In genomic region chr11:47373876-47374820, GRCh38 we compare ENCODE assay signal across 8 cellular contexts. TPM values are rescaled to one million over a fixed set of nuclear protein-coding genes. Genes with fewer than 3 reads are reported as not detected.
DNase-seq lines count a peak whose midpoint lies in the region; ATAC-seq, FAIRE-seq and TF ChIP-seq lines count a peak whose summit lies in the region.

No MANE protein-coding gene starts in this region.

- in situ Hi-C loops in mammary epithelial cell (cut with MboI; ENCODE audit: low sequenced_read_pairs in 2 of 2) = no loop called here

- H4K20me1 ChIP-seq in mammary epithelial cell (ENCODE audit: insufficient read depth, low read length) (no peaks in the 10 kb centered on the region), keratinocyte (ENCODE audit: control insufficient read depth, extremely low read depth, insufficient read depth, low read length) (no peaks in the 10 kb centered on the region)

- no peak overlapping the region for H3K4me3 ChIP-seq in mammary epithelial cell (replicated peaks in 1 of 3; ENCODE audit: insufficient read depth in 1 of 3, low read depth in 2 of 3, low read length in 3 of 3)
- no peak overlapping the region for H3K4me3 ChIP-seq in keratinocyte (ENCODE audit: control insufficient read depth in 2 of 3, extremely low read depth in 1 of 3, insufficient read depth in 2 of 3, low read depth in 1 of 3, low read length in 3 of 3)

- no peak overlapping the region for H3K9ac ChIP-seq in mammary epithelial cell (ENCODE audit: insufficient read depth, low read length)
- H3K9ac ChIP-seq in keratinocyte (ENCODE audit: control insufficient read depth, extremely low read depth, insufficient read depth, low read length) = no peak overlapping the region

- H3K4me1 ChIP-seq in mammary epithelial cell (ENCODE audit: insufficient read depth, low read length) = peaks cover 9% of the 10 kb centered on the region
- peaks cover 6% of the 10 kb centered on the region for H3K4me1 ChIP-seq in keratinocyte (ENCODE audit: control insufficient read depth, extremely low read depth, insufficient read depth, low read length)

- FAIRE-seq in keratinocyte (lab: Jason Lieb, UNC) = no peak

- 33% methylated on average over 20 of the region's 21 CpGs for WGBS in mammary epithelial cell (ENCODE audit: low coverage, missing lambda C conversion rate)

- peak; percentile 16 for DNase-seq in AG09319 (ENCODE audit: extremely low read depth, low read depth)
- peak; percentile 9 for DNase-seq in NCI-H2029 treated with DMSO at 0.1 percent for 48 hours (lab: John Stamatoyannopoulos, UW)
- peak; percentile 71 to 80 (median 79) for DNase-seq in activated CD4-positive, CD25-positive, alpha-beta regulatory T cell (lab: John Stamatoyannopoulos, UW)
- DNase-seq in mammary epithelial cell = peak; percentile 35
- no peak for DNase-seq in keratinocyte (ENCODE audit: low read depth, low spot score)
- DNase-seq in stimulated activated CD4-positive, alpha-beta T cell treated with anti-CD3 and anti-CD28 coated beads, Interleukin-1b, Interleukin-23, amount 100 ng/mL, for 1 hour (ENCODE audit: low read depth in 2 of 2) = peak; percentile 73 to 78

- dilution Hi-C loops in mammary epithelial cell (cut with HindIII; ENCODE audit: low sequenced_read_pairs) (loop anchor here (5.0 to 10.0 kb wide), 2 partner anchors 33 to 201 kb away; partner anchors contain the start of genes KBTBD4, NDUFS3 and SLC39A13), keratinocyte (cut with MboI; ENCODE audit: extremely low pct_ligation_motif_present, low sequenced_read_pairs) (no loop called here)

- H3K4me2 ChIP-seq in mammary epithelial cell (ENCODE audit: insufficient read depth, low read depth, low read length) (no peak overlapping the region), keratinocyte (ENCODE audit: control insufficient read depth, extremely low read depth, insufficient read depth, low read depth, low read length) (no peak overlapping the region)

- H3K27me3 ChIP-seq in mammary epithelial cell (ENCODE audit: insufficient read depth, low read length) = no peaks in the 10 kb centered on the region
- no peaks in the 10 kb centered on the region for H3K27me3 ChIP-seq in keratinocyte (ENCODE audit: control insufficient read depth, extremely low read depth, insufficient read depth, low read length)

- H3K9me3 ChIP-seq in mammary epithelial cell (replicated peaks; ENCODE audit: insufficient read depth, low read length) (no peaks in the 10 kb centered on the region), keratinocyte (ENCODE audit: control insufficient read depth, low read depth, low read length) (no peaks in the 10 kb centered on the region)

- intact Hi-C loops in mammary epithelial cell (cut with micrococcal nuclease) = loop anchor here (1.0 to 5.0 kb wide), 5 partner anchors 34 to 478 kb away; partner anchors contain the start of gene SLC39A13

- H3K79me2 ChIP-seq in mammary epithelial cell (ENCODE audit: insufficient read depth, low read length) = no peaks in the 10 kb centered on the region
- H3K79me2 ChIP-seq in keratinocyte (ENCODE audit: control insufficient read depth, insufficient read depth, low read length) = no peaks in the 10 kb centered on the region

- peak; percentile 94 for TF ChIP-seq CTCF in AG09319 (IDR thresholded peaks at IDR 0.05; ENCODE audit: low read depth, low read length)
- TF ChIP-seq CTCF in mammary epithelial cell (conservative IDR thresholded peaks at IDR 0.05 in 1 of 2, IDR thresholded peaks at IDR 0.05 in 1 of 2; ENCODE audit: extremely low read depth in 1 of 2, insufficient read depth in 1 of 2, low read depth in 1 of 2, low read length in 2 of 2) = peak; percentile 83 to 95
- TF ChIP-seq CTCF in keratinocyte (optimal IDR thresholded peaks at IDR 0.05 in 1 of 3, IDR thresholded peaks at IDR 0.05 in 1 of 3, conservative IDR thresholded peaks at IDR 0.05 in 1 of 3; ENCODE audit: extremely low read depth in 1 of 3, insufficient read depth in 2 of 3, low read length in 3 of 3) = peak; percentile 92 to 97 (median 94)

- no peaks in the 10 kb centered on the region for H3K9me1 ChIP-seq in keratinocyte (ENCODE audit: control insufficient read depth, extremely low read depth, insufficient read depth, low read length)

- H2AFZ ChIP-seq in mammary epithelial cell (ENCODE audit: low read depth, low read length) (peak overlapping the region; percentile 75), keratinocyte (ENCODE audit: control insufficient read depth, low read length) (no peak overlapping the region)

- H3K27ac ChIP-seq in mammary epithelial cell (ENCODE audit: insufficient read depth, low read depth, low read length) (no peak overlapping the region), keratinocyte (ENCODE audit: control insufficient read depth, insufficient read depth, low read length) (no peak overlapping the region)

- BruUV-seq in mammary epithelial cell (replicated peaks; lab: Mats Ljungman, UMichigan) = no TSS peak

- CTCF ChIA-PET in mammary epithelial cell (lab: Charles Lee; ENCODE audit: low non-redundant PET) = interaction anchor here (0.5 to 1.2 kb wide), 4 partner anchors 25 to 891 kb away, joined by 4 to 13 read pairs (median 6); no protein-coding TSS in a partner anchor

- ATAC-seq in GM21360 (IDR thresholded peaks at IDR 0.05; ENCODE audit: unreplicated experiment) (peak; percentile 29), GM18498 (IDR thresholded peaks at IDR 0.05; ENCODE audit: unreplicated experiment) (no peak)

- H3K36me3 ChIP-seq in mammary epithelial cell (ENCODE audit: insufficient read depth, low read length) = no peaks in the 10 kb centered on the region
- H3K36me3 ChIP-seq in keratinocyte (ENCODE audit: control insufficient read depth in 2 of 2, extremely low read depth in 1 of 2, insufficient read depth in 2 of 2, low read length in 2 of 2) = no peaks in the 10 kb centered on the region

RNA-seq across cellular contexts. Expression of gene SPI1, which starts 4.2 kb away (rescaled TPM):
- not detected for total RNA-seq in mammary epithelial cell
- polyA plus RNA-seq in mammary epithelial cell = not detected
- polyA minus RNA-seq in mammary epithelial cell = not detected
- polyA plus RNA-seq in keratinocyte = not detected in 3 replicates
- not detected for polyA plus RNA-seq in keratinocyte (2011; ENCODE audit: low read depth)
- polyA plus RNA-seq in keratinocyte (2011; cell fraction: cytosol; rRNA removed) = not detected in 2 replicates
- polyA plus RNA-seq in keratinocyte (2011; cell fraction: nucleus; rRNA removed) = not detected in 2 replicates
- not detected in 2 replicates for polyA plus RNA-seq in keratinocyte (2012; ENCODE audit: low replicate concordance)
- 0.13 TPM in 1 of 3 replicates, not detected in the others for polyA minus RNA-seq in keratinocyte
- not detected for polyA minus RNA-seq in keratinocyte (2011; cell fraction: cytosol; rRNA and poly(A)+ RNA removed)
- not detected in 2 replicates for polyA minus RNA-seq in keratinocyte (2011; cell fraction: nucleus; rRNA and poly(A)+ RNA removed)

RNA-seq across cellular contexts. Expression of gene MYBPC3, which starts 21.6 kb away (rescaled TPM):
- total RNA-seq in mammary epithelial cell = not detected
- polyA plus RNA-seq in mammary epithelial cell (not detected), keratinocyte (not detected in 3 replicates)
- polyA minus RNA-seq in mammary epithelial cell (not detected), keratinocyte (not detected in 3 replicates)
- polyA plus RNA-seq in keratinocyte (2011; ENCODE audit: low read depth) = not detected
- not detected in 2 replicates for polyA plus RNA-seq in keratinocyte (2011; cell fraction: cytosol; rRNA removed)
- polyA plus RNA-seq in keratinocyte (2011; cell fraction: nucleus; rRNA removed) = not detected in 2 replicates
- polyA plus RNA-seq in keratinocyte (2012; ENCODE audit: low replicate concordance) = not detected in 2 replicates
- polyA minus RNA-seq in keratinocyte (2011; cell fraction: cytosol; rRNA and poly(A)+ RNA removed) = not detected
- not detected in 2 replicates for polyA minus RNA-seq in keratinocyte (2011; cell fraction: nucleus; rRNA and poly(A)+ RNA removed)

RNA-seq across cellular contexts. Expression of gene SLC39A13, which starts 34.2 kb away (rescaled TPM):
- total RNA-seq in mammary epithelial cell = 10 to 100 TPM; 55.5 to 97.2 TPM
- polyA plus RNA-seq in mammary epithelial cell (57.1 TPM), keratinocyte (35.3 to 62.3 TPM (median 59.9 TPM) in 3 replicates)
- polyA minus RNA-seq in mammary epithelial cell (31.6 TPM), keratinocyte (24.6 to 50.4 TPM (median 25.7 TPM) in 3 replicates)
- 8.1 TPM for polyA plus RNA-seq in keratinocyte (2011; ENCODE audit: low read depth)
- polyA plus RNA-seq in keratinocyte (2011; cell fraction: cytosol; rRNA removed) = 24.9 and 51.2 TPM in 2 replicates
- 163 and 223 TPM in 2 replicates for polyA plus RNA-seq in keratinocyte (2011; cell fraction: nucleus; rRNA removed)
- polyA plus RNA-seq in keratinocyte (2012; ENCODE audit: low replicate concordance) = 31.4 and 61.9 TPM in 2 replicates
- polyA minus RNA-seq in keratinocyte (2011; cell fraction: cytosol; rRNA and poly(A)+ RNA removed) = 68.1 TPM
- 65.1 and 68.7 TPM in 2 replicates for polyA minus RNA-seq in keratinocyte (2011; cell fraction: nucleus; rRNA and poly(A)+ RNA removed)

RNA-seq across cellular contexts. Expression of gene PSMC3, which starts 52.1 kb away (rescaled TPM):
- 100 to 1,000 TPM in 1 of 2 donors, 10 to 100 TPM in 1; 72.7 to 142 TPM for total RNA-seq in mammary epithelial cell
- 168 TPM for polyA plus RNA-seq in mammary epithelial cell
- polyA minus RNA-seq in mammary epithelial cell = 202 TPM
- 96.1 to 172 TPM (median 156 TPM) in 3 replicates for polyA plus RNA-seq in keratinocyte
- polyA plus RNA-seq in keratinocyte (2011; ENCODE audit: low read depth) = 30.4 TPM
- polyA plus RNA-seq in keratinocyte (2011; cell fraction: cytosol; rRNA removed) = 149 and 155 TPM in 2 replicates
- polyA plus RNA-seq in keratinocyte (2011; cell fraction: nucleus; rRNA removed) = 97.3 and 102 TPM in 2 replicates
- polyA plus RNA-seq in keratinocyte (2012; ENCODE audit: low replicate concordance) = 56.4 and 229 TPM in 2 replicates
- polyA minus RNA-seq in keratinocyte = 77.7 to 116 TPM (median 97.4 TPM) in 3 replicates
- polyA minus RNA-seq in keratinocyte (2011; cell fraction: cytosol; rRNA and poly(A)+ RNA removed) = 70.0 TPM
- 28.4 and 42.4 TPM in 2 replicates for polyA minus RNA-seq in keratinocyte (2011; cell fraction: nucleus; rRNA and poly(A)+ RNA removed)
